1 cellular context compared by ENCODE assay signal in genomic region chr12:110638792-110639191, GRCh38.
TF ChIP-seq lines count a peak whose summit lies in the region.

No MANE protein-coding gene starts in this region.

TF ChIP-seq in IMR-90, 13 proteins besides CTCF, POLR2A, EP300 and RAD21:
- TF ChIP-seq USF2 (IDR thresholded peaks at IDR 0.05; ENCODE audit: low read depth, low read length) = peak; percentile 28; the same call in 1 of the 2 replicates
- TF ChIP-seq CEBPB (IDR thresholded peaks at IDR 0.05; ENCODE audit: low read depth, low read length) = no peak
- no peak for TF ChIP-seq CHD1 (IDR thresholded peaks at IDR 0.05; ENCODE audit: low read depth, low read length)
